12 cellular contexts compared by ENCODE assay signal in genomic region chr5:59042201-59042600, GRCh38.
A peak's percentile ranks its signal among the peaks of the same experiment; 100 is the strongest.
DNase-seq lines count a peak whose midpoint lies in the region; ATAC-seq, FAIRE-seq and TF ChIP-seq lines count a peak whose summit lies in the region.
"Had no signal": no experiment of that assay in that cellular context is flagged by ENCODE, and none has a peak within 500 bp of the region (broad histone marks: within the 10 kb centered on the region; RNA-seq: fewer than 3 reads in every experiment).

No MANE protein-coding gene starts in this region.

- H3K9me2 ChIP-seq in SK-N-SH = no peaks in the 10 kb centered on the region

- WGBS in SK-N-SH (ENCODE audit: low lambda C conversion rate) = 23% methylated on average over 4 of the region's 4 CpGs

- no peaks in the 10 kb centered on the region for H3K9me1 ChIP-seq in endothelial cell of umbilical vein (replicated peaks; ENCODE audit: control insufficient read depth, extremely low read depth, insufficient read depth, low read length)

- TF ChIP-seq POLR2A in endothelial cell of umbilical vein (IDR thresholded peaks at IDR 0.05; ENCODE audit: low read depth, low read length) = no peak

- H2AFZ ChIP-seq in SK-N-SH (ENCODE audit: low read depth) (0 out of 2 replicates have a peak overlapping the region, but pooled peaks have one; percentile 8), endothelial cell of umbilical vein (ENCODE audit: low read depth, low read length) (no peak overlapping the region)

- H3K4me1 ChIP-seq in SK-N-SH (ENCODE audit: control insufficient read depth in 1 of 2, insufficient read depth in 2 of 2, low read depth in 1 of 2, low read length in 1 of 2) (peaks cover 10 to 24% of the 10 kb centered on the region in 2 experiments), endothelial cell of umbilical vein (ENCODE audit: control insufficient read depth, extremely low read depth, insufficient read depth, low read length) (peaks cover 32% of the 10 kb centered on the region), rectal smooth muscle tissue (ENCODE audit: control insufficient read depth, insufficient read depth, low read length) (peaks cover 7% of the 10 kb centered on the region)

- intact Hi-C loops in endothelial cell of umbilical vein (cut with micrococcal nuclease) = no loop called here

- H3K4me3 ChIP-seq in SK-N-SH (ENCODE audit: low read depth in 2 of 2, low read length in 1 of 2) = no peak overlapping the region
- H3K4me3 ChIP-seq in endothelial cell of umbilical vein (replicated peaks in 1 of 3; ENCODE audit: insufficient read depth in 1 of 3, low read depth in 1 of 3, low read length in 3 of 3) = no peak overlapping the region
- H3K4me3 ChIP-seq in rectal smooth muscle tissue (ENCODE audit: low read length) = no peak overlapping the region

- BruUV-seq in endothelial cell of umbilical vein (replicated peaks; lab: Mats Ljungman, UMichigan) = no TSS peak

- H4K20me1 ChIP-seq in SK-N-SH (ENCODE audit: insufficient read depth) = no peaks in the 10 kb centered on the region
- no peaks in the 10 kb centered on the region for H4K20me1 ChIP-seq in endothelial cell of umbilical vein (replicated peaks; ENCODE audit: control insufficient read depth, extremely low read depth, insufficient read depth, low read length)

- ATAC-seq in SK-N-SH treated with all-trans-retinoic acid at 6 μM for 48 hours = no peak

- H3K27me3 ChIP-seq in SK-N-SH (ENCODE audit: insufficient read depth) (no peaks in the 10 kb centered on the region), endothelial cell of umbilical vein (ENCODE audit: control insufficient read depth in 2 of 2, insufficient read depth in 2 of 2, low read length in 2 of 2) (no peaks in the 10 kb centered on the region), rectal smooth muscle tissue (ENCODE audit: control insufficient read depth, insufficient read depth, low read length) (no peaks in the 10 kb centered on the region)

- H3K4me2 ChIP-seq in SK-N-SH (peak overlapping the region; percentile 45), endothelial cell of umbilical vein (ENCODE audit: insufficient read depth, low read length) (peak overlapping the region; percentile 33)

- H3K36me3 ChIP-seq in SK-N-SH (replicated peaks in 1 of 2; ENCODE audit: control insufficient read depth in 1 of 2, insufficient read depth in 2 of 2, low read length in 1 of 2) = no peaks in the 10 kb centered on the region
- no peaks in the 10 kb centered on the region for H3K36me3 ChIP-seq in endothelial cell of umbilical vein (ENCODE audit: control insufficient read depth in 2 of 2, extremely low read depth in 1 of 2, insufficient read depth in 2 of 2, low read length in 2 of 2)
- H3K36me3 ChIP-seq in rectal smooth muscle tissue (ENCODE audit: control insufficient read depth, insufficient read depth, low read length) = no peaks in the 10 kb centered on the region

- no peak for TF ChIP-seq RAD21 in SK-N-SH (IDR thresholded peaks at IDR 0.05; ENCODE audit: low read length)

- dilution Hi-C loops in endothelial cell of umbilical vein (cut with MboI; ENCODE audit: extremely low pct_ligation_motif_present, low sequenced_read_pairs) = no loop called here

- peaks cover 23% of the 10 kb centered on the region for H3F3A ChIP-seq in SK-N-SH (replicated peaks; ENCODE audit: insufficient read depth)

- H3K9me3 ChIP-seq in SK-N-SH (no peaks in the 10 kb centered on the region), endothelial cell of umbilical vein (replicated peaks; ENCODE audit: control insufficient read depth, insufficient read depth, low read length) (no peaks in the 10 kb centered on the region)

- POLR2A ChIA-PET in SK-N-SH (lab: Yijun Ruan, JAX) (no interaction called here), endothelial cell of umbilical vein (lab: Charles Lee) (no interaction called here)

- CTCF ChIA-PET in SK-N-SH (lab: Yijun Ruan, JAX) = interaction anchor here (0.9 to 1.3 kb wide), 4 partner anchors 10 to 151 kb away, joined by 3 to 4 read pairs (median 3); no protein-coding TSS in a partner anchor
- CTCF ChIA-PET in endothelial cell of umbilical vein (lab: Charles Lee) = interaction anchor here (0.6 to 2.7 kb wide), 3 partner anchors 8 to 131 kb away, joined by 3 to 9 read pairs (median 9); no protein-coding TSS in a partner anchor

- H3K9ac ChIP-seq in SK-N-SH (no peak overlapping the region), endothelial cell of umbilical vein (replicated peaks; ENCODE audit: extremely low read depth, insufficient read depth, low read length) (no peak overlapping the region), rectal smooth muscle tissue (ENCODE audit: low read length) (no peak overlapping the region)

- peaks cover 10% of the 10 kb centered on the region; the same call in 1 of the 2 replicates for H3K79me2 ChIP-seq in SK-N-SH (ENCODE audit: insufficient read depth)
- H3K79me2 ChIP-seq in endothelial cell of umbilical vein (ENCODE audit: control insufficient read depth, insufficient read depth, low read length) = peaks cover 3% of the 10 kb centered on the region

- no peak for TF ChIP-seq CTCF in SK-N-SH (IDR thresholded peaks at IDR 0.05)
- no peak for TF ChIP-seq CTCF in endothelial cell of umbilical vein (IDR thresholded peaks at IDR 0.05; ENCODE audit: extremely low read depth in 1 of 2, insufficient read depth in 1 of 2, low read depth in 1 of 2, low read length in 2 of 2)

- FAIRE-seq in RCC 7860 (lab: Jason Lieb, UNC) (peak; percentile 74), endothelial cell of umbilical vein (lab: Jason Lieb, UNC) (peak; percentile 82)

- H3K27ac ChIP-seq in SK-N-SH (ENCODE audit: low read depth in 2 of 2, low read length in 1 of 2) = peak overlapping the region in 1 of 2 experiments; percentile 47; a peak in 2 of 4 replicates
- H3K27ac ChIP-seq in endothelial cell of umbilical vein (ENCODE audit: insufficient read depth, low read depth, low read length) = peak overlapping the region; percentile 13
- peak overlapping the region; percentile 27 for H3K27ac ChIP-seq in rectal smooth muscle tissue (ENCODE audit: low read depth, low read length)
- H3K27ac ChIP-seq: 22Rv1 had no signal

- no peak for DNase-seq in SK-N-SH
- DNase-seq in RCC 7860 (ENCODE audit: low spot score) = peak; percentile 53
- peak; percentile 29 for DNase-seq in endothelial cell of umbilical vein (ENCODE audit: low read depth, low spot score)
- DNase-seq in SHP77 (lab: John Stamatoyannopoulos, UW) = no peak
- no peak for DNase-seq in HPDE6-E6E7 (ENCODE audit: extremely low spot score)
- DNase-seq in ureter (ENCODE audit: low spot score) = no peak
- DNase-seq: activated gamma-delta T cell, glutamatergic neuron, NCI-H1436 had no signal

- TF ChIP-seq EP300 in SK-N-SH (IDR thresholded peaks at IDR 0.05; ENCODE audit: borderline replicate concordance in 1 of 2, low read depth in 1 of 2, low read length in 1 of 2) = 0 out of 4 replicates have a peak, but pooled peaks of 1 of the 2 experiments have one; percentile 21

TF ChIP-seq in SK-N-SH, 30 proteins besides CTCF, POLR2A, EP300 and RAD21 (continues in another document):
- TF ChIP-seq NRF1 (IDR thresholded peaks at IDR 0.05; ENCODE audit: low read depth, low read length) = no peak
- TF ChIP-seq IRF3 (IDR thresholded peaks at IDR 0.05; ENCODE audit: low read depth, low read length) = no peak
- no peak for TF ChIP-seq TAF1 (IDR thresholded peaks at IDR 0.05; ENCODE audit: borderline replicate concordance, low read depth, low read length)
- TF ChIP-seq GABPA (IDR thresholded peaks at IDR 0.05; ENCODE audit: low read depth) = no peak

TF ChIP-seq in SK-N-SH treated with all-trans-retinoic acid at 6 μM for 48 hours, 23 proteins besides CTCF, POLR2A, EP300 and RAD21 (continues in another document):
- TF ChIP-seq ZNF565 (CRISPR knock-in tag; conservative IDR thresholded peaks at IDR 0.05; ENCODE audit: low read depth) (no peak), ZNF70 (CRISPR knock-in tag; IDR thresholded peaks at IDR 0.05) (no peak), CSDC2 (CRISPR knock-in tag; IDR thresholded peaks at IDR 0.05) (no peak), ZFP30 (CRISPR knock-in tag; IDR thresholded peaks at IDR 0.05) (no peak), OSR1 (CRISPR knock-in tag; IDR thresholded peaks at IDR 0.05) (no peak), ESRRG (CRISPR knock-in tag; IDR thresholded peaks at IDR 0.05) (no peak), ZFP3 (CRISPR knock-in tag; IDR thresholded peaks at IDR 0.05) (no peak), TOX (CRISPR knock-in tag; IDR thresholded peaks at IDR 0.05; ENCODE audit: borderline replicate concordance) (no peak), RARB (CRISPR knock-in tag; IDR thresholded peaks at IDR 0.05) (no peak), TCF4 (CRISPR knock-in tag; IDR thresholded peaks at IDR 0.05; ENCODE audit: borderline replicate concordance) (no peak), ZC3H10 (CRISPR knock-in tag; IDR thresholded peaks at IDR 0.05) (no peak), BACH2 (CRISPR knock-in tag; IDR thresholded peaks at IDR 0.05; ENCODE audit: borderline replicate concordance) (no peak)

TF ChIP-seq in endothelial cell of umbilical vein, 7 proteins besides CTCF, POLR2A, EP300 and RAD21:
- TF ChIP-seq JUN (IDR thresholded peaks at IDR 0.05; ENCODE audit: borderline replicate concordance, insufficient read depth, insufficient read length, low read depth) (peak; percentile 43), POLR2AphosphoS5 (IDR thresholded peaks at IDR 0.05; ENCODE audit: insufficient read depth, low read depth, low read length) (no peak), MYC (IDR thresholded peaks at IDR 0.05; ENCODE audit: low read depth, low read length) (no peak), FOS (IDR thresholded peaks at IDR 0.05; ENCODE audit: borderline replicate concordance, insufficient read depth, low read length) (peak; percentile 46)
TF ChIP-seq in endothelial cell of umbilical vein: peak in this region for 2.

Comparison
In these comparisons a context has a peak if more than half of its experiments do, and no peak if none do; other contexts are left out.
1. DNase-seq: peak in RCC 7860 (single experiment) and endothelial cell of umbilical vein (single experiment); none in SK-N-SH (single experiment), SHP77 (0 of 2), HPDE6-E6E7 (single experiment) and ureter (single experiment).